23 cellular contexts compared by ENCODE assay signal in genomic region chr16:12999368-12999767, GRCh38.
DNase-seq lines count a peak whose midpoint lies in the region; ATAC-seq, FAIRE-seq and TF ChIP-seq lines count a peak whose summit lies in the region.
"Had no signal": no experiment of that assay in that cellular context is flagged by ENCODE, and none has a peak within 500 bp of the region (broad histone marks: within the 10 kb centered on the region; RNA-seq: fewer than 3 reads in every experiment).

No MANE protein-coding gene starts in this region.

- CTCF ChIA-PET in HepG2 (lab: Yijun Ruan, JAX; ENCODE audit: low intra/inter-chr PET ratio, low total read pairs) = no interaction called here
- CTCF ChIA-PET in K562 (lab: Yijun Ruan, JAX; ENCODE audit: low intra/inter-chr PET ratio) = no interaction called here

- TF ChIP-seq RAD21 in HepG2 (CRISPR knock-in tag; IDR thresholded peaks at IDR 0.05) (no peak), K562 (CRISPR knock-in tag; conservative IDR thresholded peaks at IDR 0.05 in 1 of 2, IDR thresholded peaks at IDR 0.05 in 1 of 2) (no peak)

- H3K9ac ChIP-seq in HepG2 (ENCODE audit: insufficient read depth, low read depth, low read length) (no peak overlapping the region), K562 (ENCODE audit: insufficient read depth in 1 of 2, low read depth in 2 of 2, low read length in 2 of 2) (no peak overlapping the region), skeletal muscle satellite cell (ENCODE audit: low read depth, low read length) (peak overlapping the region; percentile 23)
- H3K9ac ChIP-seq: BLaER1 treated with 17β-estradiol and CSF1 and Interleukin-3, amounts not matched to agents 10 nM and 100 nM had no signal

- H3K4me2 ChIP-seq in HepG2 (ENCODE audit: low read depth, low read length) (no peak overlapping the region), K562 (ENCODE audit: insufficient read depth, low read length) (no peak overlapping the region), skeletal muscle satellite cell (ENCODE audit: low read length) (no peak overlapping the region)
- H3K4me2 ChIP-seq: BLaER1 treated with 17β-estradiol and CSF1 and Interleukin-3, amounts not matched to agents 10 nM and 100 nM had no signal

- ATAC-seq in HepG2 (no peak), right lobe of liver (no peak), K562 (no peak), GM21515 (IDR thresholded peaks at IDR 0.05; ENCODE audit: unreplicated experiment) (no peak)

- TF ChIP-seq EP300 in HepG2 (IDR thresholded peaks at IDR 0.05; ENCODE audit: low read depth in 2 of 2, low read length in 2 of 2) (no peak), HepG2 (CRISPR knock-in tag; IDR thresholded peaks at IDR 0.05; ENCODE audit: borderline replicate concordance) (no peak), K562 (IDR thresholded peaks at IDR 0.05; ENCODE audit: low read length) (no peak)

- no peaks in the 10 kb centered on the region for H3K79me2 ChIP-seq in HepG2 (ENCODE audit: insufficient read depth, low read length)
- no peaks in the 10 kb centered on the region for H3K79me2 ChIP-seq in K562 (ENCODE audit: control insufficient read depth, insufficient read depth, low read length)

- in situ Hi-C loops in HepG2 (cut with HindIII; ENCODE audit: extremely low pct_ligation_motif_present, low pct_unique_long_range_greater_than_20kb) (no loop called here), K562 (cut with MboI) (no loop called here)

- no peak for TF ChIP-seq POLR2A in HepG2 (IDR thresholded peaks at IDR 0.05; ENCODE audit: insufficient read depth in 1 of 2, low read depth in 2 of 2, low read length in 2 of 2)
- TF ChIP-seq POLR2A in right lobe of liver (IDR thresholded peaks at IDR 0.05) = no peak
- TF ChIP-seq POLR2A in K562 (conservative IDR thresholded peaks at IDR 0.05) = no peak

- H2AFZ ChIP-seq in HepG2 (ENCODE audit: low read length) = no peak overlapping the region
- H2AFZ ChIP-seq in K562 (ENCODE audit: low read depth, low read length) = no peak overlapping the region

- H3K4me1 ChIP-seq in HepG2 (ENCODE audit: insufficient read depth, low read length) = no peaks in the 10 kb centered on the region
- no peaks in the 10 kb centered on the region for H3K4me1 ChIP-seq in right lobe of liver
- H3K4me1 ChIP-seq in K562 (replicated peaks in 1 of 2; ENCODE audit: control insufficient read depth in 2 of 2, insufficient read depth in 2 of 2, low read length in 2 of 2) = no peaks in the 10 kb centered on the region
- H3K4me1 ChIP-seq in skeletal muscle satellite cell (ENCODE audit: control insufficient read depth, insufficient read depth, low read length) = peaks cover 37% of the 10 kb centered on the region
- H3K4me1 ChIP-seq: BE2C, HAP-1 had no signal

- H4K20me1 ChIP-seq in HepG2 (ENCODE audit: insufficient read depth, low read length) (no peaks in the 10 kb centered on the region), K562 (replicated peaks; ENCODE audit: control insufficient read depth, insufficient read depth, low read length) (no peaks in the 10 kb centered on the region)
- H4K20me1 ChIP-seq: BLaER1 treated with 17β-estradiol and CSF1 and Interleukin-3, amounts not matched to agents 10 nM and 100 nM had no signal

- BruUV-seq in HepG2 (replicated peaks; lab: Mats Ljungman, UMichigan) = no TSS peak
- BruUV-seq in K562 (replicated peaks; lab: Mats Ljungman, UMichigan) = no TSS peak

- H3K27ac ChIP-seq in HepG2 (ENCODE audit: extremely low read length, insufficient read depth, low read length) (no peak overlapping the region), right lobe of liver (no peak overlapping the region), K562 (ENCODE audit: extremely low read depth, low read depth, low read length) (no peak overlapping the region)
- H3K27ac ChIP-seq: 22Rv1; BLaER1 treated with 17β-estradiol and CSF1 and Interleukin-3, amounts not matched to agents 10 nM and 100 nM had no signal

- TF ChIP-seq CTCF in HepG2 (CRISPR knock-in tag; IDR thresholded peaks at IDR 0.05) (no peak), right lobe of liver (IDR thresholded peaks at IDR 0.05) (no peak), K562 (IDR thresholded peaks at IDR 0.05 in 2 of 3, conservative IDR thresholded peaks at IDR 0.05 in 1 of 3; ENCODE audit: insufficient read depth in 2 of 3, low read depth in 1 of 3, low read length in 3 of 3) (no peak)

- no peak overlapping the region for H3K4me3 ChIP-seq in HepG2 (replicated peaks in 1 of 3; ENCODE audit: insufficient read depth in 1 of 3, low read depth in 2 of 3, low read length in 3 of 3)
- H3K4me3 ChIP-seq in right lobe of liver = no peak overlapping the region
- H3K4me3 ChIP-seq in K562 = no peak overlapping the region
- no peak overlapping the region for H3K4me3 ChIP-seq in skeletal muscle satellite cell (ENCODE audit: low read length)
- H3K4me3 ChIP-seq: BLaER1 treated with 17β-estradiol and CSF1 and Interleukin-3, amounts not matched to agents 10 nM and 100 nM; HAP-1 had no signal

- POLR2A ChIA-PET in HepG2 (lab: Yijun Ruan, JAX) (no interaction called here), K562 (lab: Yijun Ruan, JAX) (interaction anchor here (0.8 kb wide), 1 partner anchor 35 kb away, joined by 3 read pairs; no protein-coding TSS in a partner anchor)

- no peaks in the 10 kb centered on the region for H3K9me1 ChIP-seq in K562 (ENCODE audit: control insufficient read depth, insufficient read depth, low read length)

- H3K36me3 ChIP-seq in HepG2 (replicated peaks in 1 of 2; ENCODE audit: control insufficient read depth in 1 of 2, insufficient read depth in 2 of 2, low read length in 2 of 2) (no peaks in the 10 kb centered on the region), right lobe of liver (no peaks in the 10 kb centered on the region), K562 (ENCODE audit: control insufficient read depth, insufficient read depth, low read length) (no peaks in the 10 kb centered on the region), skeletal muscle satellite cell (ENCODE audit: insufficient read depth, low read length) (no peaks in the 10 kb centered on the region)
- H3K36me3 ChIP-seq: BE2C; BLaER1 treated with 17β-estradiol and CSF1 and Interleukin-3, amounts not matched to agents 10 nM and 100 nM; HAP-1 had no signal

- WGBS in HepG2 (ENCODE audit: low lambda C conversion rate) = 27% methylated on average over 3 of the region's 3 CpGs
- 79% methylated on average over 3 of the region's 3 CpGs for WGBS in right lobe of liver (ENCODE audit: insufficient coverage, low coverage, low lambda C conversion rate, missing lambda C conversion rate)
- WGBS in K562 (ENCODE audit: insufficient coverage, low coverage, missing lambda C conversion rate) = 4% methylated on average over 3 of the region's 3 CpGs

- H3K27me3 ChIP-seq in HepG2 (ENCODE audit: control insufficient read depth in 1 of 2, insufficient read depth in 2 of 2, low read length in 2 of 2) (no peaks in the 10 kb centered on the region; a peak in 1 of 5 replicates), right lobe of liver (no peaks in the 10 kb centered on the region), K562 (ENCODE audit: control insufficient read depth in 2 of 2, insufficient read depth in 2 of 2, low read length in 2 of 2) (no peaks in the 10 kb centered on the region; a peak in 1 of 5 replicates), skeletal muscle satellite cell (ENCODE audit: control insufficient read depth, insufficient read depth, low read length) (no peaks in the 10 kb centered on the region)
- H3K27me3 ChIP-seq: BE2C; BLaER1 treated with 17β-estradiol and CSF1 and Interleukin-3, amounts not matched to agents 10 nM and 100 nM had no signal

- FAIRE-seq in HepG2 (lab: Jason Lieb, UNC) (no peak), K562 (lab: Jason Lieb, UNC) (no peak)
- FAIRE-seq: A204.1, GM12891, GM18507, H54 had no signal

- H3K9me3 ChIP-seq in HepG2 (ENCODE audit: low read length) = no peaks in the 10 kb centered on the region
- no peaks in the 10 kb centered on the region for H3K9me3 ChIP-seq in right lobe of liver
- no peaks in the 10 kb centered on the region for H3K9me3 ChIP-seq in K562 (replicated peaks; ENCODE audit: control insufficient read depth, insufficient read depth, low read depth, low read length)
- H3K9me3 ChIP-seq in skeletal muscle satellite cell (replicated peaks; ENCODE audit: low read length) = no peaks in the 10 kb centered on the region
- H3K9me3 ChIP-seq: BE2C; BLaER1 treated with 17β-estradiol and CSF1 and Interleukin-3, amounts not matched to agents 10 nM and 100 nM had no signal

- DNase-seq in HepG2 (ENCODE audit: low spot score) = no peak
- DNase-seq in right lobe of liver = no peak
- no peak for DNase-seq in K562 (ENCODE audit: extremely low read depth in 1 of 4, low spot score in 3 of 4)
- no peak for DNase-seq in effector CD8-positive, alpha-beta T cell (lab: John Stamatoyannopoulos, UW)
- DNase-seq: ACHN; AML-193; BE2C; Calu3; CD4-positive, alpha-beta T cell; CD8-positive, alpha-beta memory T cell; DMS153; EL; GDM1; GOT3 had no signal

- intact Hi-C loops in HepG2 (cut with micrococcal nuclease; ENCODE audit: unreplicated experiment) (no loop called here), right lobe of liver (cut with DNase I) (no loop called here), K562 (cut with micrococcal nuclease) (no loop called here)

TF ChIP-seq in HepG2, 621 proteins besides CTCF, POLR2A, EP300 and RAD21:
- TF ChIP-seq PAX8 (CRISPR knock-in tag; IDR thresholded peaks at IDR 0.05; ENCODE audit: borderline replicate concordance) (no peak), ATF7 (IDR thresholded peaks at IDR 0.05) (peak; percentile 100), ATF7 (CRISPR knock-in tag; IDR thresholded peaks at IDR 0.05) (no peak), CREB1 (IDR thresholded peaks at IDR 0.05) (peak; percentile 97), CREB1 (CRISPR knock-in tag; IDR thresholded peaks at IDR 0.05) (no peak)

TF ChIP-seq in K562, 482 proteins besides CTCF, POLR2A, EP300 and RAD21 (continues in another document):
- TF ChIP-seq NCOA1 (IDR thresholded peaks at IDR 0.05; ENCODE audit: low read depth) (no peak), ATF1 (CRISPR knock-in tag; IDR thresholded peaks at IDR 0.05) (no peak), ATF1 (tag; IDR thresholded peaks at IDR 0.05) (peak; percentile 27; the same call in 1 of the 2 replicates), HMG20A (CRISPR knock-in tag; conservative IDR thresholded peaks at IDR 0.05) (no peak), ATF7 (IDR thresholded peaks at IDR 0.05) (peak; percentile 81), ATF3 (IDR thresholded peaks at IDR 0.05) (peak; percentile 74), ATF3 (CRISPR knock-in tag; conservative IDR thresholded peaks at IDR 0.05) (no peak), JUND (IDR thresholded peaks at IDR 0.05; ENCODE audit: borderline replicate concordance, low read depth, low read length) (no peak), JUND (tag; IDR thresholded peaks at IDR 0.05; ENCODE audit: borderline replicate concordance, low read depth, low read length) (peak; percentile 52; the same call in 1 of the 3 replicates)

Comparison
In these comparisons a context has a peak if more than half of its experiments do, and no peak if none do; other contexts are left out.
1. Of the 241 proteins assayed by ChIP-seq in both HepG2 and K562: peak only in HepG2: none; only in K562: JUNB; in both: none; in neither: 235; mixed calls (peak in some experiments, not most) for 5.